Comparison of ENCODE assay signal across 25 cellular contexts in the genomic region with DNA sequence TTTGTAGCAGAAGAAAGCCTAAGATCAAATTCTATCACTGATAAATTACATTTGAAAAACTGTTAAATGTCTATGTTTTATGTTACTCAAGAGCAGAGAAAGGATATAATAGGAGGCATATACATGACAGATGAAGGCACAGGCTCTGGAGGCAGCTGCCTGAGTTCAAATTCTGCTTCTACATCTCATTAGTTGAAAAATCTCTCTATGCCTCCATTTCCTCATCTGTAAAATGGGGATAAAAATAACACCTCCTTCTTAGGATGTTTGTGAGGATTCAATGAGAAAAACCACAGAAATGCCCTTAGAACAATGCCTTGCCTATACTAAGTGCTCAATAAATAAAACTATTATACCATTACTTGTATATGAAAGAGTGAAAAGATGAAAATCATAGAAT. TPM values are rescaled to one million over a fixed set of nuclear protein-coding genes. Genes with fewer than 3 reads are reported as not detected.
DNase-seq lines count a peak whose midpoint lies in the region; ATAC-seq and TF ChIP-seq lines count a peak whose summit lies in the region.
"Had no signal": no experiment of that assay in that cellular context is flagged by ENCODE, and none has a peak within 500 bp of the region (broad histone marks: within the 10 kb centered on the region; RNA-seq: fewer than 3 reads in every experiment).

No MANE protein-coding gene starts in this region.

- in situ Hi-C loops in Panc1 (cut with HindIII; ENCODE audit: low pct_unique_long_range_greater_than_20kb, low sequenced_read_pairs), result no loop called here

- intact Hi-C loops in Panc1 (cut with micrococcal nuclease; ENCODE audit: unreplicated experiment), result no loop called here

- H3K27me3 ChIP-seq in Panc1 (ENCODE audit: control insufficient read depth, insufficient read depth, low read length), result no peaks in the 10 kb centered on the region
- H3K27me3 ChIP-seq: BE2C, BLaER1 had no signal

- DNase-seq in activated T-cell treated with anti-CD3 and anti-CD28 coated beads, Interleukin-2, amount 50 U/mL, for 72 hours, result no peak
- no peak for DNase-seq in activated T-cell treated with anti-CD3 and anti-CD28 coated beads, Interleukin-2, amount 50 U/mL, for 1 hour
- no peak for DNase-seq in Panc1 (ENCODE audit: low read depth, low spot score)
- no peak for DNase-seq in T-helper 17 cell
- DNase-seq in foreskin melanocyte, result peak; percentile 13
- no peak for DNase-seq in ureter (ENCODE audit: low spot score)
- no peak for DNase-seq in kidney glomerular epithelial cell (lab: John Stamatoyannopoulos, UW)
- DNase-seq: 8988T; ACHN; BE2C; C1 segment of cervical spinal cord; CD4-positive, alpha-beta memory T cell; CD4-positive, CD25-positive, alpha-beta regulatory T cell; CD8-positive, alpha-beta memory T cell; COR-L47; DMS 273 treated with DMSO at 0.1 percent for 48 hours; DMS153; DMS53; DMS79; DND-41; EL; GDM1 had no signal

- ATAC-seq in activated T-cell treated with anti-CD3 and anti-CD28 coated beads, Interleukin-2, amount 50 U/mL, for 72 hours (replicated peaks in 1 of 2), result no peak
- ATAC-seq in Panc1, result no peak
- ATAC-seq in T-helper 17 cell, result no peak
- ATAC-seq: GM12878 had no signal

- CTCF ChIA-PET in Panc1 (lab: Charles Lee), result no interaction called here

- H3K27ac ChIP-seq in Panc1 (ENCODE audit: low read length), result no peak overlapping the region
- H3K27ac ChIP-seq: BLaER1 had no signal

- BruUV-seq in Panc1 (replicated peaks; lab: Mats Ljungman, UMichigan), result TSS peak; percentile 10

- TF ChIP-seq CTCF in Panc1 (IDR thresholded peaks at IDR 0.05), result no peak

- peak overlapping the region; percentile 38 for H3K27ac Mint-ChIP-seq in activated T-cell treated with anti-CD3 and anti-CD28 coated beads, Interleukin-2, amount 50 U/mL, for 72 hours
- peak overlapping the region; percentile 8 for H3K27ac Mint-ChIP-seq in T-helper 17 cell
- H3K27ac Mint-ChIP-seq: CD4-positive, CD25-positive, alpha-beta regulatory T cell; CD8-positive, alpha-beta memory T cell had no signal

- H3K9me3 Mint-ChIP-seq in activated T-cell treated with anti-CD3 and anti-CD28 coated beads, Interleukin-2, amount 50 U/mL, for 72 hours, result no peaks in the 10 kb centered on the region
- H3K9me3 Mint-ChIP-seq: CD4-positive, alpha-beta memory T cell; CD4-positive, CD25-positive, alpha-beta regulatory T cell; CD8-positive, alpha-beta memory T cell had no signal

- POLR2A ChIA-PET in Panc1 (lab: Charles Lee), result interaction anchor here (0.5 kb wide), 1 partner anchor 10 kb away, joined by 5 read pairs; no protein-coding TSS in a partner anchor

- H3K4me3 ChIP-seq in Panc1 (ENCODE audit: low read depth in 2 of 2, low read length in 2 of 2), result no peak overlapping the region
- H3K4me3 ChIP-seq: BLaER1, GM12878 had no signal

- no peaks in the 10 kb centered on the region for H3K4me1 ChIP-seq in Panc1 (ENCODE audit: control insufficient read depth, insufficient read depth, low read length)
- H3K4me1 ChIP-seq: BE2C had no signal

- peaks cover 42% of the 10 kb centered on the region for H3K36me3 ChIP-seq in Panc1 (ENCODE audit: control insufficient read depth, insufficient read depth, low read length)

- H3K4me1 Mint-ChIP-seq in activated T-cell treated with anti-CD3 and anti-CD28 coated beads, Interleukin-2, amount 50 U/mL, for 72 hours (ENCODE audit: low read depth), result no peaks in the 10 kb centered on the region
- H3K4me1 Mint-ChIP-seq in T-helper 17 cell, result peaks cover 6% of the 10 kb centered on the region
- H3K4me1 Mint-ChIP-seq: CD14-positive monocyte; CD4-positive, alpha-beta memory T cell; CD8-positive, alpha-beta memory T cell had no signal

- peaks cover 6 to 18% of the 10 kb centered on the region in 2 donors for H3K36me3 Mint-ChIP-seq in activated T-cell treated with anti-CD3 and anti-CD28 coated beads, Interleukin-2, amount 50 U/mL, for 72 hours (ENCODE audit: insufficient read depth in 2 of 2)
- peaks cover 12% of the 10 kb centered on the region for H3K36me3 Mint-ChIP-seq in T-helper 17 cell (ENCODE audit: low read depth)

- no peaks in the 10 kb centered on the region for H3K9me3 ChIP-seq in Panc1 (ENCODE audit: control insufficient read depth, insufficient read depth, low read depth, low read length)
- H3K9me3 ChIP-seq in T-helper 17 cell (ENCODE audit: control insufficient read depth, low read length, poor library complexity, severe bottlenecking), result no peaks in the 10 kb centered on the region
- H3K9me3 ChIP-seq: BE2C, BLaER1 had no signal

- H3K4me3 Mint-ChIP-seq in activated T-cell treated with anti-CD3 and anti-CD28 coated beads, Interleukin-2, amount 50 U/mL, for 72 hours, result no peak overlapping the region
- no peak overlapping the region for H3K4me3 Mint-ChIP-seq in T-helper 17 cell
- H3K4me3 Mint-ChIP-seq: CD14-positive monocyte; CD4-positive, alpha-beta memory T cell; CD4-positive, CD25-positive, alpha-beta regulatory T cell; CD8-positive, alpha-beta memory T cell had no signal

- no peaks in the 10 kb centered on the region for H3K27me3 Mint-ChIP-seq in activated T-cell treated with anti-CD3 and anti-CD28 coated beads, Interleukin-2, amount 50 U/mL, for 72 hours (ENCODE audit: low read depth)
- no peaks in the 10 kb centered on the region for H3K27me3 Mint-ChIP-seq in T-helper 17 cell
- H3K27me3 Mint-ChIP-seq: CD4-positive, alpha-beta memory T cell; CD4-positive, CD25-positive, alpha-beta regulatory T cell; CD8-positive, alpha-beta memory T cell had no signal

RNA-seq across cellular contexts. Expression of a gene that starts 21.0 kb away (rescaled TPM):
- 10 to 100 TPM; 33.2 to 35.0 TPM for total RNA-seq in activated T-cell treated with anti-CD3 and anti-CD28 coated beads, Interleukin-2, amount 50 U/mL, for 72 hours
- 80.3 TPM for total RNA-seq in Panc1 (2021; ENCODE audit: unreplicated experiment)
- 65.9 TPM for polyA plus RNA-seq in Panc1 (2012; ENCODE audit: insufficient read length)
- total RNA-seq in T-helper 17 cell, result 10 to 100 TPM; 48.0 to 51.6 TPM
- 73.0 TPM for total RNA-seq in ureter

RNA-seq across cellular contexts. Expression of a gene that starts 45.4 kb away (rescaled TPM):
- total RNA-seq in activated T-cell treated with anti-CD3 and anti-CD28 coated beads, Interleukin-2, amount 50 U/mL, for 72 hours, result 1 to 10 TPM in 1 of 2 donors, under 1 TPM in 1; 0.82 to 1.8 TPM
- total RNA-seq in Panc1 (2021; ENCODE audit: unreplicated experiment), result 1.6 TPM
- polyA plus RNA-seq in Panc1 (2012; ENCODE audit: insufficient read length), result 0.92 TPM
- 10 to 100 TPM in 1 of 2 donors, 1 to 10 TPM in 1; 5.3 to 16.0 TPM for total RNA-seq in T-helper 17 cell
- 16.4 TPM for total RNA-seq in ureter
